ENCODE assay signal across 13 cellular contexts in the genomic region with DNA sequence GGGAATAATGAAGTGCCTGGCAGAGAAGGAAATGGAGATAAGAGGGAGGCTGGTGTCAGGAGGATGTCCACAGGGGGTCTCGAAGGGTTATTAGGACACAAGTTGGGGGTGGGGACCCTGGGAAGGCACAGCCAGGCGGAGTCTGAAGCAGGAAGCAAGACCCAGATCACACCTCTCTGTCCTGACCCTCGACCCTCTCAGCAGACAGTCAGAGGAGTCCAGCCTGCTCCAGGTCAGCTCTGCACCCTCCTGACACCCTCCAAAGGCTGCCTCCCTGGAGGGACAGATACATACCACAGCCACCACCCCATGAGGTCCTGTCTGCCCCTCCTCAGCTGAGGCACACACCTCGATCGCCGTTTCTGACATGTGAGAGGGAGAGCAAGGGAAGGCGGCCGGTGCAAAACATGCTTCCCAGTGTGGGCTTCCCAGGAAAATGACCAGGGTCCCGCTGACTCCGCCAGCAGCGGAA. TPM values are rescaled to one million over a fixed set of nuclear protein-coding genes. Genes with fewer than 3 reads are reported as not detected.
A peak's percentile ranks its signal among the peaks of the same experiment; 100 is the strongest.
DNase-seq lines count a peak whose midpoint lies in the region; ATAC-seq and TF ChIP-seq lines count a peak whose summit lies in the region.
"Had no signal": no experiment of that assay in that cellular context is flagged by ENCODE, and none has a peak within 500 bp of the region (broad histone marks: within the 10 kb centered on the region; RNA-seq: fewer than 3 reads in every experiment).

No MANE protein-coding gene starts in this region.

- intact Hi-C loops in Right ventricle myocardium inferior (cut with DNase I) = no loop called here

- CTCF ChIA-PET in activated CD4-positive, alpha-beta T cell treated with anti-CD3 and anti-CD28 coated beads, Interleukin-2, amount 10 ng/mL, durations not matched to agents 7 days and 5 days (lab: Charles Lee) = interaction anchor here (0.6 to 10.8 kb wide), 11 partner anchors 9 to 83 kb away, joined by 3 to 192 read pairs (median 4); partner anchors contain the start of gene BCL11B

- no peaks in the 10 kb centered on the region for H3K9me3 ChIP-seq in iPS-18c (ENCODE audit: control insufficient read depth, insufficient read depth, low read length)
- H3K9me3 ChIP-seq: prostate gland had no signal

- H3K27ac Mint-ChIP-seq in activated CD4-positive, alpha-beta T cell treated with anti-CD3 and anti-CD28 coated beads, Interleukin-2, amount 10 ng/mL, durations not matched to agents 7 days and 5 days = peak overlapping the region; percentile 99
- H3K27ac Mint-ChIP-seq in stimulated activated effector memory CD8-positive, alpha-beta T cell treated with anti-CD3 and anti-CD28 coated beads, Interleukin-12 subunit alpha, Interleukin-12 subunit beta, amount 100 ng/mL, for 72 hours = peak overlapping the region; percentile 99

- H3K4me3 ChIP-seq in iPS-18c (ENCODE audit: insufficient read depth, low read depth, low read length) = peak overlapping the region; percentile 21; the same call in 1 of the 2 replicates
- H3K4me3 ChIP-seq: prostate gland had no signal

- DNase-seq in activated CD4-positive, alpha-beta T cell treated with anti-CD3 and anti-CD28 coated beads, Interleukin-2, amount 10 ng/mL, durations not matched to agents 7 days and 5 days = peak; percentile 18
- no peak for DNase-seq in activated CD4-positive, alpha-beta T cell treated with anti-CD3 and anti-CD28 coated beads, Interleukin-2, amount 50 U/mL, for 4 hours
- no peak for DNase-seq in activated T-cell treated with anti-CD3 and anti-CD28 coated beads, Interleukin-2, amount 50 U/mL, for 4 hours
- no peak for DNase-seq in stimulated activated effector memory CD8-positive, alpha-beta T cell treated with anti-CD3 and anti-CD28 coated beads, Interleukin-12 subunit alpha, Interleukin-12 subunit beta, amount 100 ng/mL, for 72 hours (ENCODE audit: low spot score in 2 of 2)
- DNase-seq in Right ventricle myocardium inferior (ENCODE audit: missing footprints) = no peak
- DNase-seq: foreskin melanocyte, left ventricle myocardium superior, NCI-H2171 treated with DMSO at 0.1 percent for 48 hours, OCI-M1 had no signal

- H3K4me1 Mint-ChIP-seq in activated CD4-positive, alpha-beta T cell treated with anti-CD3 and anti-CD28 coated beads, Interleukin-2, amount 10 ng/mL, durations not matched to agents 7 days and 5 days = peaks cover 74% of the 10 kb centered on the region
- peaks cover 96% of the 10 kb centered on the region for H3K4me1 Mint-ChIP-seq in activated T-cell treated with anti-CD3 and anti-CD28 coated beads, Interleukin-2, amount 50 U/mL, for 4 hours (ENCODE audit: low read depth)
- peaks cover 97% of the 10 kb centered on the region for H3K4me1 Mint-ChIP-seq in stimulated activated effector memory CD8-positive, alpha-beta T cell treated with anti-CD3 and anti-CD28 coated beads, Interleukin-12 subunit alpha, Interleukin-12 subunit beta, amount 100 ng/mL, for 72 hours

- H3K36me3 Mint-ChIP-seq in activated CD4-positive, alpha-beta T cell treated with anti-CD3 and anti-CD28 coated beads, Interleukin-2, amount 10 ng/mL, durations not matched to agents 7 days and 5 days (ENCODE audit: low read depth) = peaks cover 94% of the 10 kb centered on the region
- peaks cover 2% of the 10 kb centered on the region for H3K36me3 Mint-ChIP-seq in activated T-cell treated with anti-CD3 and anti-CD28 coated beads, Interleukin-2, amount 50 U/mL, for 4 hours (ENCODE audit: insufficient read depth)
- H3K36me3 Mint-ChIP-seq in stimulated activated effector memory CD8-positive, alpha-beta T cell treated with anti-CD3 and anti-CD28 coated beads, Interleukin-12 subunit alpha, Interleukin-12 subunit beta, amount 100 ng/mL, for 72 hours = peaks cover 76% of the 10 kb centered on the region

- ATAC-seq in activated T-cell treated with anti-CD3 and anti-CD28 coated beads, Interleukin-2, amount 50 U/mL, for 4 hours = no peak
- no peak for ATAC-seq in stimulated activated effector memory CD8-positive, alpha-beta T cell treated with anti-CD3 and anti-CD28 coated beads, Interleukin-12 subunit alpha, Interleukin-12 subunit beta, amount 100 ng/mL, for 72 hours
- no peak for ATAC-seq in Right ventricle myocardium inferior
- no peak for ATAC-seq in SK-N-SH treated with all-trans-retinoic acid at 6 μM for 48 hours
- no peak for ATAC-seq in GM19324 (IDR thresholded peaks at IDR 0.05; ENCODE audit: low FRiP score, unreplicated experiment)
- ATAC-seq: left ventricle myocardium superior had no signal

- POLR2A ChIA-PET in activated CD4-positive, alpha-beta T cell treated with anti-CD3 and anti-CD28 coated beads, Interleukin-2, amount 10 ng/mL, durations not matched to agents 7 days and 5 days (lab: Charles Lee) = interaction anchor here (1.0 to 1.7 kb wide), 3 partner anchors 8 to 38 kb away, joined by 3 to 13 read pairs (median 11); partner anchors contain the start of gene BCL11B

- no peaks in the 10 kb centered on the region for H3K27me3 Mint-ChIP-seq in activated CD4-positive, alpha-beta T cell treated with anti-CD3 and anti-CD28 coated beads, Interleukin-2, amount 10 ng/mL, durations not matched to agents 7 days and 5 days
- no peaks in the 10 kb centered on the region for H3K27me3 Mint-ChIP-seq in activated T-cell treated with anti-CD3 and anti-CD28 coated beads, Interleukin-2, amount 50 U/mL, for 4 hours (ENCODE audit: low read depth)

- H3K9me3 Mint-ChIP-seq in activated CD4-positive, alpha-beta T cell treated with anti-CD3 and anti-CD28 coated beads, Interleukin-2, amount 10 ng/mL, durations not matched to agents 7 days and 5 days = no peaks in the 10 kb centered on the region
- no peaks in the 10 kb centered on the region for H3K9me3 Mint-ChIP-seq in activated T-cell treated with anti-CD3 and anti-CD28 coated beads, Interleukin-2, amount 50 U/mL, for 4 hours
- H3K9me3 Mint-ChIP-seq in stimulated activated effector memory CD8-positive, alpha-beta T cell treated with anti-CD3 and anti-CD28 coated beads, Interleukin-12 subunit alpha, Interleukin-12 subunit beta, amount 100 ng/mL, for 72 hours = no peaks in the 10 kb centered on the region

- H3K4me3 Mint-ChIP-seq in activated CD4-positive, alpha-beta T cell treated with anti-CD3 and anti-CD28 coated beads, Interleukin-2, amount 10 ng/mL, durations not matched to agents 7 days and 5 days = peak overlapping the region; percentile 87
- H3K4me3 Mint-ChIP-seq in activated T-cell treated with anti-CD3 and anti-CD28 coated beads, Interleukin-2, amount 50 U/mL, for 4 hours = peak overlapping the region; percentile 90
- H3K4me3 Mint-ChIP-seq in stimulated activated effector memory CD8-positive, alpha-beta T cell treated with anti-CD3 and anti-CD28 coated beads, Interleukin-12 subunit alpha, Interleukin-12 subunit beta, amount 100 ng/mL, for 72 hours = peak overlapping the region; percentile 89

TF ChIP-seq in SK-N-SH treated with all-trans-retinoic acid at 6 μM for 48 hours, 23 proteins besides CTCF, POLR2A, EP300 and RAD21:
- TF ChIP-seq, protein P1, sequence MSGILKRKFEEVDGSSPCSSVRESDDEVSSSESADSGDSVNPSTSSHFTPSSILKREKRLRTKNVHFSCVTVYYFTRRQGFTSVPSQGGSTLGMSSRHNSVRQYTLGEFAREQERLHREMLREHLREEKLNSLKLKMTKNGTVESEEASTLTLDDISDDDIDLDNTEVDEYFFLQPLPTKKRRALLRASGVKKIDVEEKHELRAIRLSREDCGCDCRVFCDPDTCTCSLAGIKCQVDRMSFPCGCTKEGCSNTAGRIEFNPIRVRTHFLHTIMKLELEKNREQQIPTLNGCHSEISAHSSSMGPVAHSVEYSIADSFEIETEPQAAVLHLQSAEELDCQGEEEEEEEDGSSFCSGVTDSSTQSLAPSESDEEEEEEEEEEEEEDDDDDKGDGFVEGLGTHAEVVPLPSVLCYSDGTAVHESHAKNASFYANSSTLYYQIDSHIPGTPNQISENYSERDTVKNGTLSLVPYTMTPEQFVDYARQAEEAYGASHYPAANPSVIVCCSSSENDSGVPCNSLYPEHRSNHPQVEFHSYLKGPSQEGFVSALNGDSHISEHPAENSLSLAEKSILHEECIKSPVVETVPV (CRISPR knock-in tag; IDR thresholded peaks at IDR 0.05) = no peak
- no peak for TF ChIP-seq CSDC2 (CRISPR knock-in tag; IDR thresholded peaks at IDR 0.05)
- TF ChIP-seq OSR1 (CRISPR knock-in tag; IDR thresholded peaks at IDR 0.05) = no peak
- no peak for TF ChIP-seq TOX (CRISPR knock-in tag; IDR thresholded peaks at IDR 0.05; ENCODE audit: borderline replicate concordance)
- no peak for TF ChIP-seq ISL1 (CRISPR knock-in tag; IDR thresholded peaks at IDR 0.05)
- no peak for TF ChIP-seq ZC3H10 (CRISPR knock-in tag; IDR thresholded peaks at IDR 0.05)
- TF ChIP-seq PPARA (CRISPR knock-in tag; IDR thresholded peaks at IDR 0.05; ENCODE audit: borderline replicate concordance) = no peak
- no peak for TF ChIP-seq TCF4 (CRISPR knock-in tag; IDR thresholded peaks at IDR 0.05; ENCODE audit: borderline replicate concordance)
- no peak for TF ChIP-seq GLIS3 (CRISPR knock-in tag; IDR thresholded peaks at IDR 0.05)

RNA-seq across cellular contexts. Expression of gene BCL11B, which starts 9.0 kb away (rescaled TPM):
- total RNA-seq in activated CD4-positive, alpha-beta T cell treated with anti-CD3 and anti-CD28 coated beads, Interleukin-2, amount 10 ng/mL, durations not matched to agents 7 days and 5 days = 100 to 1,000 TPM; 115 to 116 TPM
- 10 to 100 TPM; 54.6 to 64.6 (median 62.4) TPM for total RNA-seq in activated T-cell treated with anti-CD3 and anti-CD28 coated beads, Interleukin-2, amount 50 U/mL, for 4 hours
- 0.14 TPM for total RNA-seq in Right ventricle myocardium inferior

Comparison
In these comparisons a context has a peak if more than half of its experiments do, and no peak if none do; other contexts are left out.
1. RNA of gene BCL11B, which starts 9.0 kb away (total RNA-seq): 115 to 116 TPM in activated CD4-positive, alpha-beta T cell treated with anti-CD3 and anti-CD28 coated beads, Interleukin-2, amount 10 ng/mL, durations not matched to agents 7 days and 5 days and 54.6 to 64.6 TPM in activated T-cell treated with anti-CD3 and anti-CD28 coated beads, Interleukin-2, amount 50 U/mL, for 4 hours; 0.14 TPM in Right ventricle myocardium inferior (single experiment); every median in the first group is over 10 times any median in the second.
2. Peak in every context shown above with its lines, with median percentiles within 50 percentile points of each other: H3K4me3 Mint-ChIP-seq.